23 cellular contexts compared by ENCODE assay signal in genomic region chr3:14561051-14561634, GRCh38. TPM values are rescaled to one million over a fixed set of nuclear protein-coding genes. Genes with fewer than 3 reads are reported as not detected.
A peak's percentile ranks its signal among the peaks of the same experiment; 100 is the strongest.
DNase-seq lines count a peak whose midpoint lies in the region; ATAC-seq and TF ChIP-seq lines count a peak whose summit lies in the region.
"Had no signal": no experiment of that assay in that cellular context is flagged by ENCODE, and none has a peak within 500 bp of the region (broad histone marks: within the 10 kb centered on the region; RNA-seq: fewer than 3 reads in every experiment).

No MANE protein-coding gene starts in this region.

- no peaks in the 10 kb centered on the region for H3K9me3 Mint-ChIP-seq in activated T-helper 17 cell treated with anti-CD3 and anti-CD28 coated beads, Interleukin-2, amount 50 U/mL, for 72 hours
- H3K9me3 Mint-ChIP-seq: activated naive CD4-positive, alpha-beta T cell treated with anti-CD3 and anti-CD28 coated beads, Interleukin-2, amount 10 ng/mL, durations not matched to agents 7 days and 5 days; brain; CD8-positive, alpha-beta T cell had no signal

- H3K56ac ChIP-seq in IMR-90 (ENCODE audit: extremely low read depth, insufficient read depth, low read length), result no peak overlapping the region

- H2BK15ac ChIP-seq in IMR-90 (ENCODE audit: low read depth, low read length), result no peak overlapping the region

- H2AK9ac ChIP-seq in IMR-90 (replicated peaks; ENCODE audit: low read depth, low read length, poor library complexity), result peak overlapping the region; percentile 57

- TF ChIP-seq POLR2A in IMR-90 (IDR thresholded peaks at IDR 0.05; ENCODE audit: low read depth, low read length), result no peak

- no peaks in the 10 kb centered on the region for H3K9me3 ChIP-seq in IMR-90 (ENCODE audit: control insufficient read depth, insufficient read depth, low read length)
- H3K9me3 ChIP-seq: vagina had no signal

- H2AFZ ChIP-seq in IMR-90 (replicated peaks; ENCODE audit: low read length, poor library complexity), result no peak overlapping the region

- H3K4me2 ChIP-seq in IMR-90 (ENCODE audit: low read depth, low read length), result no peak overlapping the region

- H3K27ac ChIP-seq in IMR-90 (ENCODE audit: insufficient read depth, low read length), result no peak overlapping the region
- H3K27ac ChIP-seq: vagina, VCaP had no signal

- dilution Hi-C loops in IMR-90 (cut with HindIII; ENCODE audit: low sequenced_read_pairs, unreplicated experiment), result no loop called here

- intact Hi-C loops in IMR-90 (cut with micrococcal nuclease), result loop anchor here (1.0 kb wide), 1 partner anchor 90 kb away; the partner anchor contains the start of gene CCDC174

- DNase-seq in AG08396 (ENCODE audit: low spot score), result peak; percentile 63
- DNase-seq in IMR-90, result peak; percentile 60
- DNase-seq in astrocyte of the hippocampus (ENCODE audit: low read depth, low spot score), result peak; percentile 31
- DNase-seq in foreskin fibroblast, result peak; percentile 34 to 67
- no peak for DNase-seq in H4 (ENCODE audit: low spot score)
- no peak for DNase-seq in activated CD8-positive, alpha-beta memory T cell treated with anti-CD3 and anti-CD28 coated beads for 24 hours
- DNase-seq in NCI-H1417 (lab: John Stamatoyannopoulos, UW), result no peak
- DNase-seq: activated naive CD4-positive, alpha-beta T cell treated with anti-CD3 and anti-CD28 coated beads, Interleukin-2, amount 10 ng/mL, durations not matched to agents 7 days and 5 days; activated T-cell treated with anti-CD3 and anti-CD28 coated beads for 4 hours; CD8-positive, alpha-beta T cell; DMS53; dorsolateral prefrontal cortex; erythroblast; Karpas-422; NCI-H2107; NCI-H524; SHP77; stimulated activated CD4-positive, alpha-beta T cell treated with anti-CD3 and anti-CD28 coated beads, Interleukin-15, amount 100 ng/mL, for 24 hours had no signal

- H3K18ac ChIP-seq in IMR-90 (ENCODE audit: low read depth, low read length), result no peak overlapping the region

- no peak for TF ChIP-seq CTCF in IMR-90 (conservative IDR thresholded peaks at IDR 0.05; ENCODE audit: low read depth, low read length)
- TF ChIP-seq CTCF in foreskin fibroblast (IDR thresholded peaks at IDR 0.05; ENCODE audit: low read depth, low read length), result no peak

- no peak overlapping the region for H3K14ac ChIP-seq in IMR-90 (replicated peaks; ENCODE audit: low read depth, low read length)

- no peak overlapping the region for H2AK5ac ChIP-seq in IMR-90 (ENCODE audit: low read depth, low read length)

- H3K4me3 ChIP-seq in IMR-90 (ENCODE audit: insufficient read depth, low read depth, low read length), result no peak overlapping the region
- no peak overlapping the region for H3K4me3 ChIP-seq in foreskin fibroblast (ENCODE audit: low read depth in 1 of 2, low read length in 2 of 2)
- H3K4me3 ChIP-seq: dorsolateral prefrontal cortex, vagina had no signal

- H4K91ac ChIP-seq in IMR-90 (ENCODE audit: insufficient read depth, low read depth, low read length), result no peak overlapping the region

- H3K27me3 Mint-ChIP-seq in activated T-helper 17 cell treated with anti-CD3 and anti-CD28 coated beads, Interleukin-2, amount 50 U/mL, for 72 hours, result peaks cover 20% of the 10 kb centered on the region
- H3K27me3 Mint-ChIP-seq: brain had no signal

- no peak overlapping the region for H4K5ac ChIP-seq in IMR-90 (ENCODE audit: low read depth, low read length)

- no peaks in the 10 kb centered on the region for H3K36me3 ChIP-seq in IMR-90 (ENCODE audit: control insufficient read depth, insufficient read depth, low read length)
- H3K36me3 ChIP-seq: vagina had no signal

- H3K4me1 ChIP-seq in IMR-90 (ENCODE audit: control insufficient read depth, insufficient read depth, low read length), result no peaks in the 10 kb centered on the region
- H3K4me1 ChIP-seq: vagina had no signal

- WGBS in IMR-90 (ENCODE audit: extremely low coverage in 2 of 2, insufficient read length in 1 of 2), 2 experiments, result no CpG with 5 or more reads among the region's 3 CpGs

- H2BK120ac ChIP-seq in IMR-90 (ENCODE audit: low read depth, low read length), result no peak overlapping the region

- H2BK20ac ChIP-seq in IMR-90 (ENCODE audit: low read depth, low read length), result no peak overlapping the region

- in situ Hi-C loops in IMR-90 (cut with MboI; ENCODE audit: low sequenced_read_pairs), result loop anchor here (25.0 kb wide), 1 partner anchor 674 kb away; the partner anchor contains the start of gene WNT7A

- H2BK5ac ChIP-seq in IMR-90 (ENCODE audit: low read depth, low read length, poor library complexity, severe bottlenecking), result no peak overlapping the region

- H3K27me3 ChIP-seq in IMR-90 (ENCODE audit: control insufficient read depth, insufficient read depth, low read length), result peaks cover 48% of the 10 kb centered on the region
- H3K27me3 ChIP-seq: vagina had no signal

- H3K4ac ChIP-seq in IMR-90 (ENCODE audit: low read depth, low read length), result no peak overlapping the region

- no peak overlapping the region for H4K8ac ChIP-seq in IMR-90 (ENCODE audit: low read depth in 2 of 2, low read length in 2 of 2)

- H3K23ac ChIP-seq in IMR-90 (ENCODE audit: low read depth, low read length), result no peak overlapping the region

- CTCF ChIA-PET in IMR-90 (lab: Yijun Ruan, JAX), result no interaction called here

- peak; percentile 91 for ATAC-seq in IMR-90 (ENCODE audit: low read depth)
- ATAC-seq in activated T-helper 17 cell treated with anti-CD3 and anti-CD28 coated beads, Interleukin-2, amount 50 U/mL, for 72 hours (replicated peaks), result no peak
- ATAC-seq: CD8-positive, alpha-beta T cell had no signal

- H3K79me1 ChIP-seq in IMR-90 (ENCODE audit: low read depth in 1 of 2, low read length in 2 of 2), result no peaks in the 10 kb centered on the region

- POLR2A ChIA-PET in IMR-90 (lab: Charles Lee; ENCODE audit: unreplicated experiment), result no interaction called here

- H4K20me1 ChIP-seq in IMR-90 (ENCODE audit: insufficient read depth, low read length), result no peaks in the 10 kb centered on the region

- H3K4me3 Mint-ChIP-seq in activated T-helper 17 cell treated with anti-CD3 and anti-CD28 coated beads, Interleukin-2, amount 50 U/mL, for 72 hours, result no peak overlapping the region
- H3K4me3 Mint-ChIP-seq: activated naive CD4-positive, alpha-beta T cell treated with anti-CD3 and anti-CD28 coated beads, Interleukin-2, amount 10 ng/mL, durations not matched to agents 7 days and 5 days; brain; CD8-positive, alpha-beta T cell had no signal

- TF ChIP-seq RAD21 in IMR-90 (IDR thresholded peaks at IDR 0.05; ENCODE audit: low read length), result no peak

- no TSS peak for BruUV-seq in IMR-90 (replicated peaks; lab: Mats Ljungman, UMichigan)

- H3K27ac Mint-ChIP-seq in activated T-helper 17 cell treated with anti-CD3 and anti-CD28 coated beads, Interleukin-2, amount 50 U/mL, for 72 hours, result no peak overlapping the region
- H3K27ac Mint-ChIP-seq: activated naive CD4-positive, alpha-beta T cell treated with anti-CD3 and anti-CD28 coated beads, Interleukin-2, amount 10 ng/mL, durations not matched to agents 7 days and 5 days; CD8-positive, alpha-beta T cell had no signal

- H3K4me1 Mint-ChIP-seq in activated T-helper 17 cell treated with anti-CD3 and anti-CD28 coated beads, Interleukin-2, amount 50 U/mL, for 72 hours, result no peaks in the 10 kb centered on the region

- H3K9ac ChIP-seq in IMR-90 (ENCODE audit: low read depth, low read length), result no peak overlapping the region

- no peaks in the 10 kb centered on the region for H3K36me3 Mint-ChIP-seq in activated T-helper 17 cell treated with anti-CD3 and anti-CD28 coated beads, Interleukin-2, amount 50 U/mL, for 72 hours (ENCODE audit: low read depth)
- H3K36me3 Mint-ChIP-seq: activated naive CD4-positive, alpha-beta T cell treated with anti-CD3 and anti-CD28 coated beads, Interleukin-2, amount 10 ng/mL, durations not matched to agents 7 days and 5 days; brain; CD8-positive, alpha-beta T cell had no signal

- no peaks in the 10 kb centered on the region for H3K9me1 ChIP-seq in IMR-90 (ENCODE audit: insufficient read depth, low read length)

TF ChIP-seq in IMR-90, 13 proteins besides CTCF, POLR2A, EP300 and RAD21:
- no peak for TF ChIP-seq BHLHE40 (IDR thresholded peaks at IDR 0.05; ENCODE audit: low read depth, low read length)
- peak; percentile 65 for TF ChIP-seq MAFK (IDR thresholded peaks at IDR 0.05; ENCODE audit: low read depth, low read length)
TF ChIP-seq in IMR-90: peak in this region for 1.

RNA-seq across cellular contexts. Expression of gene GRIP2, which starts 21.0 kb away (rescaled TPM):
- total RNA-seq in IMR-90 (2012; rRNA removed), result under 0.01 TPM in 1 of 2 replicates, not detected in the other
- 0.05 and 0.17 TPM in 2 replicates for polyA plus RNA-seq in IMR-90 (2012; rRNA removed)
- 0.02 TPM in 1 of 2 replicates, not detected in the other for polyA plus RNA-seq in IMR-90 (2012; cell fraction: cytosol; rRNA removed)
- polyA plus RNA-seq in IMR-90 (2012; cell fraction: nucleus; rRNA removed; ENCODE audit: low replicate concordance), result 0.25 and 0.34 TPM in 2 replicates
- 0.77 TPM in 1 of 2 replicates, not detected in the other for total RNA-seq in H4 (2014; rRNA removed; shearing (Covaris generic))
- total RNA-seq in activated T-helper 17 cell treated with anti-CD3 and anti-CD28 coated beads, Interleukin-2, amount 50 U/mL, for 72 hours, result under 1 TPM in 1 of 2 donors, not detected in 1; 0.21 TPM
- total RNA-seq: CD8-positive, alpha-beta T cell; HT-29 had no signal

Comparison
In these comparisons a context has a peak if more than half of its experiments do, and no peak if none do; other contexts are left out.
1. DNase-seq: peak in AG08396 (single experiment), IMR-90 (single experiment), astrocyte of the hippocampus (single experiment) and foreskin fibroblast (2 of 2); none in H4 (single experiment), activated CD8-positive, alpha-beta memory T cell treated with anti-CD3 and anti-CD28 coated beads for 24 hours (single experiment) and NCI-H1417 (0 of 3).